ENCODE assay signal across 18 cellular contexts in genomic region chr16:55473584-55473983, GRCh38. TPM values are rescaled to one million over a fixed set of nuclear protein-coding genes. Genes with fewer than 3 reads are reported as not detected.
DNase-seq lines count a peak whose midpoint lies in the region; ATAC-seq, FAIRE-seq and TF ChIP-seq lines count a peak whose summit lies in the region.
"Had no signal": no experiment of that assay in that cellular context is flagged by ENCODE, and none has a peak within 500 bp of the region (broad histone marks: within the 10 kb centered on the region; RNA-seq: fewer than 3 reads in every experiment).

No MANE protein-coding gene starts in this region.

- H3K36me3 ChIP-seq in Panc1 (ENCODE audit: control insufficient read depth, insufficient read depth, low read length), result no peaks in the 10 kb centered on the region
- H3K36me3 ChIP-seq in mesendoderm (ENCODE audit: control insufficient read depth, insufficient read depth, low read length), result no peaks in the 10 kb centered on the region

- peak overlapping the region; percentile 23 for H2BK120ac ChIP-seq in mesendoderm (ENCODE audit: low read depth, low read length)

- H2BK5ac ChIP-seq in mesendoderm (ENCODE audit: low read length), result no peak overlapping the region

- no peak for TF ChIP-seq EP300 in A549 (IDR thresholded peaks at IDR 0.05)

- no peak for DNase-seq in A549 (ENCODE audit: low read depth in 1 of 2, low spot score in 1 of 2)
- no peak for DNase-seq in Panc1 (ENCODE audit: low read depth, low spot score)
- DNase-seq in mesendoderm, result no peak
- no peak for DNase-seq in DMS153 (lab: John Stamatoyannopoulos, UW)
- no peak for DNase-seq in islet precursor cell
- no peak for DNase-seq in SKM-1 treated with dmso at 0.1 percent for 144 hours (lab: John Stamatoyannopoulos, UW; ENCODE audit: unreplicated experiment)
- DNase-seq: 8988T; C1 segment of cervical spinal cord; Calu3; CD4-positive, alpha-beta memory T cell; COR-L47; DND-41; GM23248; H7 had no signal

- no peak overlapping the region for H3K56ac ChIP-seq in mesendoderm (ENCODE audit: low read length)

- POLR2A ChIA-PET in A549 (lab: Yijun Ruan, JAX) (no interaction called here), Panc1 (lab: Charles Lee) (no interaction called here)

- in situ Hi-C loops in Panc1 (cut with HindIII; ENCODE audit: low pct_unique_long_range_greater_than_20kb, low sequenced_read_pairs), result no loop called here

- H3K27ac ChIP-seq in A549 (no peak overlapping the region), Panc1 (ENCODE audit: low read length) (peak overlapping the region; percentile 91), mesendoderm (ENCODE audit: low read depth, low read length) (peak overlapping the region; percentile 17)

- H3K27me3 ChIP-seq in Panc1 (ENCODE audit: control insufficient read depth, insufficient read depth, low read length) (no peaks in the 10 kb centered on the region), mesendoderm (ENCODE audit: insufficient read depth, low read length, poor library complexity) (no peaks in the 10 kb centered on the region)

- H3K9me3 ChIP-seq in A549 (no peaks in the 10 kb centered on the region), Panc1 (ENCODE audit: control insufficient read depth, insufficient read depth, low read depth, low read length) (no peaks in the 10 kb centered on the region)

- H4K5ac ChIP-seq in mesendoderm (ENCODE audit: low read length), result no peak overlapping the region

- H2BK15ac ChIP-seq in mesendoderm (replicated peaks; ENCODE audit: low read depth), result no peak overlapping the region

- H2AK5ac ChIP-seq in mesendoderm (ENCODE audit: low read length), result no peak overlapping the region

- no peak overlapping the region for H3K9ac ChIP-seq in mesendoderm (ENCODE audit: low read length)

- ATAC-seq in A549 (no peak), Panc1 (no peak)
- ATAC-seq: HCT116 had no signal

- no peak overlapping the region for H3K4me3 ChIP-seq in A549
- no peak overlapping the region for H3K4me3 ChIP-seq in Panc1 (ENCODE audit: low read depth in 2 of 2, low read length in 2 of 2)
- H3K4me3 ChIP-seq in mesendoderm (ENCODE audit: low read length), result no peak overlapping the region
- H3K4me3 ChIP-seq: GM23248 had no signal

- H4K8ac ChIP-seq in mesendoderm (ENCODE audit: low read depth, low read length), result no peak overlapping the region

- TF ChIP-seq CTCF in A549 (IDR thresholded peaks at IDR 0.05) (no peak), Panc1 (IDR thresholded peaks at IDR 0.05) (no peak)

- no peak for TF ChIP-seq POLR2A in A549 (IDR thresholded peaks at IDR 0.05; ENCODE audit: low read length)

- intact Hi-C loops in Panc1 (cut with micrococcal nuclease; ENCODE audit: unreplicated experiment), result loop anchor here (5.0 kb wide), 1 partner anchor 374 kb away; no protein-coding TSS in a partner anchor

- no peak overlapping the region for H3K18ac ChIP-seq in mesendoderm (ENCODE audit: low read length)

- H3K4me1 ChIP-seq in A549, result peaks cover 28% of the 10 kb centered on the region
- H3K4me1 ChIP-seq in Panc1 (ENCODE audit: control insufficient read depth, insufficient read depth, low read length), result peaks cover 61% of the 10 kb centered on the region
- peaks cover 19% of the 10 kb centered on the region for H3K4me1 ChIP-seq in mesendoderm (ENCODE audit: control insufficient read depth, low read depth, low read length)

- H3K4ac ChIP-seq in mesendoderm (ENCODE audit: low read depth, low read length), result no peak overlapping the region

- H3K4me2 ChIP-seq in A549, result no peak overlapping the region
- H3K4me2 ChIP-seq in mesendoderm (ENCODE audit: low read length), result no peak overlapping the region

- BruUV-seq in Panc1 (replicated peaks; lab: Mats Ljungman, UMichigan), result no TSS peak

- WGBS in A549 (ENCODE audit: missing lambda C conversion rate), result 89% methylated on average over 2 of the region's 2 CpGs
- no CpG with 5 or more reads among the region's 2 CpGs for WGBS in mesendoderm (ENCODE audit: extremely low coverage, insufficient coverage, low lambda C conversion rate)

- H3K79me1 ChIP-seq in mesendoderm (ENCODE audit: low read length), result no peaks in the 10 kb centered on the region

- no peak overlapping the region for H3K23ac ChIP-seq in mesendoderm (ENCODE audit: low read length)

- CTCF ChIA-PET in A549 (lab: Yijun Ruan, JAX) (interaction anchor here (1.0 to 16.8 kb wide), 3 partner anchors 8 to 227 kb away, joined by 3 to 554 read pairs (median 55); no protein-coding TSS in a partner anchor), Panc1 (lab: Charles Lee) (no interaction called here)

- FAIRE-seq in A549 (lab: Jason Lieb, UNC), result no peak
- FAIRE-seq: G401.6, GM12892, H1 had no signal

- no peak for TF ChIP-seq RAD21 in A549 (conservative IDR thresholded peaks at IDR 0.05 in 1 of 2, IDR thresholded peaks at IDR 0.05 in 1 of 2)

- no peaks in the 10 kb centered on the region for H3K79me2 ChIP-seq in mesendoderm (ENCODE audit: control insufficient read depth, insufficient read depth, low read length)

TF ChIP-seq in A549, 52 proteins besides CTCF, POLR2A, EP300 and RAD21:
- TF ChIP-seq SREBF2 (IDR thresholded peaks at IDR 0.05) (no peak), MAFK (IDR thresholded peaks at IDR 0.05; ENCODE audit: partially characterized antibody) (peak; percentile 94)

RNA-seq across cellular contexts. Expression of gene MMP2, which starts 5.4 kb away (rescaled TPM):
- polyA plus RNA-seq in A549 (2011; rRNA removed), result 11.8 and 16.2 TPM in 2 replicates
- 5.9 and 7.6 TPM in 2 replicates for polyA plus RNA-seq in A549 (2012; cell fraction: cytosol; rRNA removed)
- 11.8 and 13.2 TPM in 2 replicates for polyA plus RNA-seq in A549 (2012; cell fraction: nucleus; rRNA removed)
- polyA plus RNA-seq in A549 (2017; fragmentation: RNase III; extraction: RNeasy Plus Mini Kit Qiagen cat#74134 plus additional on column Dnase treatment), result 9.5 to 14.6 TPM (median 11.5 TPM) in 3 replicates
- 20.7 and 26.3 TPM in 2 replicates for polyA minus RNA-seq in A549 (2011; rRNA and poly(A)+ RNA removed)
- 311 TPM for total RNA-seq in Panc1 (2021; ENCODE audit: unreplicated experiment)
- polyA plus RNA-seq in Panc1 (2012; ENCODE audit: insufficient read length), result 316 TPM
- 49.5 TPM for polyA plus RNA-seq in mesendoderm (2013, experiment 1 of 2)
- 47.4 TPM for polyA plus RNA-seq in mesendoderm (2013, experiment 2 of 2)
- total RNA-seq: Calu3 had no signal
- polyA plus RNA-seq: CD4-positive, alpha-beta memory T cell had no signal

RNA-seq across cellular contexts. Expression of gene LPCAT2, which starts 35.3 kb away (rescaled TPM):
- polyA plus RNA-seq in A549 (2011; rRNA removed), result 16.3 and 17.1 TPM in 2 replicates
- 2.7 and 3.3 TPM in 2 replicates for polyA plus RNA-seq in A549 (2012; cell fraction: cytosol; rRNA removed)
- polyA plus RNA-seq in A549 (2012; cell fraction: nucleus; rRNA removed), result 3.6 and 3.7 TPM in 2 replicates
- polyA plus RNA-seq in A549 (2017; fragmentation: RNase III; extraction: RNeasy Plus Mini Kit Qiagen cat#74134 plus additional on column Dnase treatment), result 6.0 to 8.0 TPM (median 7.4 TPM) in 3 replicates
- polyA minus RNA-seq in A549 (2011; rRNA and poly(A)+ RNA removed), result 6.8 and 13.6 TPM in 2 replicates
- 62.1 TPM for total RNA-seq in Panc1 (2021; ENCODE audit: unreplicated experiment)
- polyA plus RNA-seq in Panc1 (2012; ENCODE audit: insufficient read length), result 44.4 TPM
- polyA plus RNA-seq in mesendoderm (2013, experiment 1 of 2), result 4.7 TPM
- polyA plus RNA-seq in mesendoderm (2013, experiment 2 of 2), result 4.3 TPM
- polyA plus RNA-seq: CD4-positive, alpha-beta memory T cell had no signal

Comparison
In these comparisons a context has a peak if more than half of its experiments do, and no peak if none do; other contexts are left out.
1. H3K27ac ChIP-seq: peak in Panc1 (single experiment) and mesendoderm (single experiment); none in A549 (0 of 2).